22 cellular contexts compared by ENCODE assay signal in genomic region chr7:155459867-155460461, GRCh38. TPM values are rescaled to one million over a fixed set of nuclear protein-coding genes. Genes with fewer than 3 reads are reported as not detected.
DNase-seq lines count a peak whose midpoint lies in the region; ATAC-seq lines count a peak whose summit lies in the region.
"Had no signal": no experiment of that assay in that cellular context is flagged by ENCODE, and none has a peak within 500 bp of the region (broad histone marks: within the 10 kb centered on the region; RNA-seq: fewer than 3 reads in every experiment).

No MANE protein-coding gene starts in this region.

- H3K4me1 ChIP-seq in mesodermal cell (ENCODE audit: control insufficient read depth, insufficient read depth, low read length, poor library complexity, severe bottlenecking): no peaks in the 10 kb centered on the region

- peaks cover 2% of the 10 kb centered on the region for H3K36me3 Mint-ChIP-seq in activated CD4-positive, alpha-beta T cell treated with anti-CD3 and anti-CD28 coated beads, Interleukin-2, amount 10 ng/mL, durations not matched to agents 24 days and 14 days (ENCODE audit: low read depth)
- H3K36me3 Mint-ChIP-seq in activated T-helper 2 cell treated with anti-CD3 and anti-CD28 coated beads, Interferon-gamma antibody, Interleukin-2, Interleukin-4, amounts not matched to agents 10 μg/mL and 5 μg/mL and 100 μg/mL, durations not matched to agents 14 hours and 24 hours and 36 hours (ENCODE audit: low read depth): peaks cover 3% of the 10 kb centered on the region
- H3K36me3 Mint-ChIP-seq in stimulated activated effector memory CD8-positive, alpha-beta T cell treated with anti-CD3 and anti-CD28 coated beads, Interleukin-12 subunit alpha, Interleukin-12 subunit beta, amount 100 ng/mL, for 72 hours: peaks cover 12% of the 10 kb centered on the region
- H3K36me3 Mint-ChIP-seq: stimulated activated memory B cell treated with anti-CD40 and anti-IgM and Interleukin-4, amounts not matched to agents 10 μg/mL and 1 μg/mL and 100 μg/mL, for 72 hours had no signal

- H3K4me1 Mint-ChIP-seq in activated CD4-positive, alpha-beta T cell treated with anti-CD3 and anti-CD28 coated beads, Interleukin-2, amount 10 ng/mL, durations not matched to agents 24 days and 14 days: peaks cover 8% of the 10 kb centered on the region
- H3K4me1 Mint-ChIP-seq in activated T-helper 2 cell treated with anti-CD3 and anti-CD28 coated beads, Interferon-gamma antibody, Interleukin-2, Interleukin-4, amounts not matched to agents 10 μg/mL and 5 μg/mL and 100 μg/mL, durations not matched to agents 14 hours and 24 hours and 36 hours (ENCODE audit: low read depth): peaks cover 9% of the 10 kb centered on the region
- peaks cover 20% of the 10 kb centered on the region for H3K4me1 Mint-ChIP-seq in stimulated activated effector memory CD8-positive, alpha-beta T cell treated with anti-CD3 and anti-CD28 coated beads, Interleukin-12 subunit alpha, Interleukin-12 subunit beta, amount 100 ng/mL, for 72 hours

- intact Hi-C loops in activated CD4-positive, alpha-beta T cell treated with anti-CD3 and anti-CD28 coated beads, Interleukin-2, amount 10 ng/mL, durations not matched to agents 24 days and 14 days (cut with micrococcal nuclease): loop anchor here (2.0 kb wide), 1 partner anchor 49 kb away; no protein-coding TSS in a partner anchor
- intact Hi-C loops in activated T-helper 2 cell treated with anti-CD3 and anti-CD28 coated beads, Interferon-gamma antibody, Interleukin-2, Interleukin-4, amounts not matched to agents 10 μg/mL and 5 μg/mL and 100 μg/mL, durations not matched to agents 14 hours and 24 hours and 36 hours (cut with micrococcal nuclease): loop anchor here (5.0 kb wide), 1 partner anchor 1557 kb away; no protein-coding TSS in a partner anchor

- H3K27ac Mint-ChIP-seq in activated CD4-positive, alpha-beta T cell treated with anti-CD3 and anti-CD28 coated beads, Interleukin-2, amount 10 ng/mL, durations not matched to agents 24 days and 14 days: peak overlapping the region; percentile 86
- H3K27ac Mint-ChIP-seq in activated T-helper 2 cell treated with anti-CD3 and anti-CD28 coated beads, Interferon-gamma antibody, Interleukin-2, Interleukin-4, amounts not matched to agents 10 μg/mL and 5 μg/mL and 100 μg/mL, durations not matched to agents 14 hours and 24 hours and 36 hours: peak overlapping the region; percentile 60
- H3K27ac Mint-ChIP-seq in stimulated activated effector memory CD8-positive, alpha-beta T cell treated with anti-CD3 and anti-CD28 coated beads, Interleukin-12 subunit alpha, Interleukin-12 subunit beta, amount 100 ng/mL, for 72 hours: no peak overlapping the region
- H3K27ac Mint-ChIP-seq: activated CD8-positive, alpha-beta T cell treated with anti-CD3 and anti-CD28 coated beads for 36 hours; stimulated activated memory B cell treated with anti-CD40 and anti-IgM and Interleukin-4, amounts not matched to agents 10 μg/mL and 1 μg/mL and 100 μg/mL, for 72 hours had no signal

- DNase-seq in activated CD4-positive, alpha-beta T cell treated with anti-CD3 and anti-CD28 coated beads, Interleukin-2, amount 10 ng/mL, durations not matched to agents 24 days and 14 days: no peak
- DNase-seq in activated CD4-positive, alpha-beta T cell treated with anti-CD3 and anti-CD28 coated beads for 48 hours: no peak
- no peak for DNase-seq in activated T-helper 2 cell treated with anti-CD3 and anti-CD28 coated beads, Interferon-gamma antibody, Interleukin-2, Interleukin-4, amounts not matched to agents 10 μg/mL and 5 μg/mL and 100 μg/mL, durations not matched to agents 14 hours and 24 hours and 36 hours (ENCODE audit: low spot score)
- DNase-seq in stimulated activated effector memory CD8-positive, alpha-beta T cell treated with anti-CD3 and anti-CD28 coated beads, Interleukin-12 subunit alpha, Interleukin-12 subunit beta, amount 100 ng/mL, for 72 hours (ENCODE audit: low spot score in 2 of 2): no peak
- no peak for DNase-seq in DMS 273 treated with DMSO at 0.1 percent for 48 hours (lab: John Stamatoyannopoulos, UW)
- DNase-seq in NCI-H1105 (lab: John Stamatoyannopoulos, UW): no peak
- no peak for DNase-seq in stimulated activated CD4-positive, alpha-beta T cell treated with anti-CD3 and anti-CD28 coated beads, Interleukin-12 subunit alpha, Interleukin-12 subunit beta, amount 100 ng/mL, for 4 hours
- DNase-seq: activated CD8-positive, alpha-beta T cell treated with anti-CD3 and anti-CD28 coated beads for 36 hours; amniotic stem cell; cerebellar nuclear complex; DMS79; effector CD8-positive, alpha-beta T cell; GM23248; lower lobe of right lung; NCI-H187; thyroid gland had no signal

- H3K9me3 ChIP-seq in mesodermal cell (ENCODE audit: control insufficient read depth, low read length): no peaks in the 10 kb centered on the region
- H3K9me3 ChIP-seq: A549, lower lobe of right lung, thyroid gland had no signal

- no peak overlapping the region for H3K27ac ChIP-seq in mesodermal cell (ENCODE audit: low read depth, low read length, severe bottlenecking)
- H3K27ac ChIP-seq: A549, C4-2B, GM23248, HL-60, lower lobe of right lung, thyroid gland had no signal

- no peaks in the 10 kb centered on the region for H3K36me3 ChIP-seq in mesodermal cell (ENCODE audit: control insufficient read depth, insufficient read depth, low read length)
- H3K36me3 ChIP-seq: lower lobe of right lung, thyroid gland had no signal

- WGBS in mesodermal cell (ENCODE audit: insufficient coverage in 2 of 2), 2 experiments: 1% methylated on average over 20 to 27 of the region's 28 CpGs

- H3K9me3 Mint-ChIP-seq in activated CD4-positive, alpha-beta T cell treated with anti-CD3 and anti-CD28 coated beads, Interleukin-2, amount 10 ng/mL, durations not matched to agents 24 days and 14 days: no peaks in the 10 kb centered on the region
- no peaks in the 10 kb centered on the region for H3K9me3 Mint-ChIP-seq in activated T-helper 2 cell treated with anti-CD3 and anti-CD28 coated beads, Interferon-gamma antibody, Interleukin-2, Interleukin-4, amounts not matched to agents 10 μg/mL and 5 μg/mL and 100 μg/mL, durations not matched to agents 14 hours and 24 hours and 36 hours
- no peaks in the 10 kb centered on the region for H3K9me3 Mint-ChIP-seq in stimulated activated effector memory CD8-positive, alpha-beta T cell treated with anti-CD3 and anti-CD28 coated beads, Interleukin-12 subunit alpha, Interleukin-12 subunit beta, amount 100 ng/mL, for 72 hours
- H3K9me3 Mint-ChIP-seq: activated CD8-positive, alpha-beta T cell treated with anti-CD3 and anti-CD28 coated beads for 36 hours; stimulated activated memory B cell treated with anti-CD40 and anti-IgM and Interleukin-4, amounts not matched to agents 10 μg/mL and 1 μg/mL and 100 μg/mL, for 72 hours had no signal

- no peak overlapping the region for H3K4me3 Mint-ChIP-seq in activated CD4-positive, alpha-beta T cell treated with anti-CD3 and anti-CD28 coated beads, Interleukin-2, amount 10 ng/mL, durations not matched to agents 24 days and 14 days
- no peak overlapping the region for H3K4me3 Mint-ChIP-seq in activated T-helper 2 cell treated with anti-CD3 and anti-CD28 coated beads, Interferon-gamma antibody, Interleukin-2, Interleukin-4, amounts not matched to agents 10 μg/mL and 5 μg/mL and 100 μg/mL, durations not matched to agents 14 hours and 24 hours and 36 hours (ENCODE audit: low read depth)
- peak overlapping the region; percentile 61 for H3K4me3 Mint-ChIP-seq in stimulated activated effector memory CD8-positive, alpha-beta T cell treated with anti-CD3 and anti-CD28 coated beads, Interleukin-12 subunit alpha, Interleukin-12 subunit beta, amount 100 ng/mL, for 72 hours

- peak overlapping the region; percentile 2 for H3K4me3 ChIP-seq in mesodermal cell (ENCODE audit: extremely low read depth, insufficient read depth, low read length, poor library complexity, severe bottlenecking)
- H3K4me3 ChIP-seq: A549, GM23248, lower lobe of right lung, thyroid gland had no signal

- ATAC-seq in stimulated activated effector memory CD8-positive, alpha-beta T cell treated with anti-CD3 and anti-CD28 coated beads, Interleukin-12 subunit alpha, Interleukin-12 subunit beta, amount 100 ng/mL, for 72 hours: no peak
- ATAC-seq: A549; activated CD8-positive, alpha-beta T cell treated with anti-CD3 and anti-CD28 coated beads for 36 hours; lower lobe of right lung; stimulated activated memory B cell treated with anti-CD40 and anti-IgM and Interleukin-4, amounts not matched to agents 10 μg/mL and 1 μg/mL and 100 μg/mL, for 72 hours had no signal

- peaks cover 76% of the 10 kb centered on the region for H3K27me3 Mint-ChIP-seq in activated CD4-positive, alpha-beta T cell treated with anti-CD3 and anti-CD28 coated beads, Interleukin-2, amount 10 ng/mL, durations not matched to agents 24 days and 14 days
- H3K27me3 Mint-ChIP-seq in activated T-helper 2 cell treated with anti-CD3 and anti-CD28 coated beads, Interferon-gamma antibody, Interleukin-2, Interleukin-4, amounts not matched to agents 10 μg/mL and 5 μg/mL and 100 μg/mL, durations not matched to agents 14 hours and 24 hours and 36 hours (ENCODE audit: low read depth): peaks cover 76% of the 10 kb centered on the region

RNA-seq across cellular contexts. Expression of gene EN2, which starts 2.0 kb away (rescaled TPM):
- total RNA-seq in activated CD4-positive, alpha-beta T cell treated with anti-CD3 and anti-CD28 coated beads, Interleukin-2, amount 10 ng/mL, durations not matched to agents 24 days and 14 days: not detected in 2 replicates
- total RNA-seq in activated T-helper 2 cell treated with anti-CD3 and anti-CD28 coated beads, Interferon-gamma antibody, Interleukin-2, Interleukin-4, amounts not matched to agents 10 μg/mL and 5 μg/mL and 100 μg/mL, durations not matched to agents 14 hours and 24 hours and 36 hours: not detected in 2 replicates
- 5.0 TPM for polyA plus RNA-seq in mesodermal cell (2013, experiment 1 of 2)
- polyA plus RNA-seq in mesodermal cell (2013, experiment 2 of 2): 2.4 TPM
- total RNA-seq: activated CD8-positive, alpha-beta T cell treated with anti-CD3 and anti-CD28 coated beads for 36 hours; fibroblast of lung; GM23248; lower lobe of right lung had no signal
- polyA plus RNA-seq: fibroblast of lung, GM23248 had no signal
